1 cellular context compared by ENCODE assay signal in genomic region chr6:83055366-83055964, GRCh38.
TF ChIP-seq lines count a peak whose summit lies in the region.

No MANE protein-coding gene starts in this region.

TF ChIP-seq in GM23338, 12 proteins besides CTCF, POLR2A, EP300 and RAD21 (continued from another document):
- no peak for TF ChIP-seq ZNF462 (CRISPR knock-in tag; IDR thresholded peaks at IDR 0.05)
- no peak for TF ChIP-seq CREB1 (CRISPR knock-in tag; IDR thresholded peaks at IDR 0.05; ENCODE audit: low read depth)
TF ChIP-seq in GM23338: peak in this region for 0.
